23 cellular contexts compared by ENCODE assay signal in the genomic region with DNA sequence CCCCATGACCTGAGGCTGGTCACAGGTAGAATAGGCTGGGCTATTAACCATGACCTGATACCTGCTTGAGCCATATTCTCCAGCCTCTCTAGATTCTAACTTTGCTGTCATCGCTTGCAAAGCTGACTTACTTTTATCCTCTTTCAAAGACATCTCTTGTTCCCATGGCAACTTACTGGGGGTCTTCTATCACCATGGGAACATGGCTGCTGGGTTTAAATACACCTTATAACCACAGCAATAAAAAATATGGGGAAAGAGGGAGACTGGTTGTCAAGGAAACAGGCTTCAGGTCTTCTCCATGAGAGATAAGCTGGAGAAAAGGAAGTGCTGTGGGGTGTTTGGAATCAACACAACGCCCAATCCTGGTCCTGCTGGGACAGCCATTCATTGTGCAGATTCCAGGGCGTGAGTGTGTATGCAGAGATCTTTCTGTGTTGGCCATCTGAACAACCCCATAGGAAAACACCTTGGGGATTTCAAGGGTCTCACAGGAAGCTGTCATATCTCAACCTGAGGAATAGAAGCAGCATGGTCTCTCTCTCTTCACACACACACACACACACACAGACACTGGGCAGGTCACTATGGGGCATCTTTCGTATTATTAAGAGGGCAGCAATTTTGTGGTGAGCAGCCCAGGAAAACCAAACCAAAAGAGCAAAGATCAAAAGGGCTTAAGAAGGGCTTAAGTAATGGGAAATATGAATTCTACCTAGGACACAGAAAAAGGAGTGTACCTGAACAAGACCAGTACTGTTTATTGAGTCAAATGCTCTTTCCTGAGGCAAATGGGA.
DNase-seq lines count a peak whose midpoint lies in the region; ATAC-seq and TF ChIP-seq lines count a peak whose summit lies in the region.
"Had no signal": no experiment of that assay in that cellular context is flagged by ENCODE, and none has a peak within 500 bp of the region (broad histone marks: within the 10 kb centered on the region; RNA-seq: fewer than 3 reads in every experiment).

No MANE protein-coding gene starts in this region.

- TF ChIP-seq CTCF in esophagus muscularis mucosa (IDR thresholded peaks at IDR 0.05) (no peak), MCF 10A (IDR thresholded peaks at IDR 0.05; ENCODE audit: unreplicated experiment) (no peak), ovary (IDR thresholded peaks at IDR 0.05) (no peak)

- TF ChIP-seq POLR2A in esophagus muscularis mucosa (IDR thresholded peaks at IDR 0.05; ENCODE audit: low read depth) (no peak), ovary (IDR thresholded peaks at IDR 0.05) (no peak)

- H3K9me3 Mint-ChIP-seq in MCF 10A (ENCODE audit: unreplicated experiment), result no peaks in the 10 kb centered on the region
- H3K9me3 Mint-ChIP-seq in activated naive CD8-positive, alpha-beta T cell treated with anti-CD3 and anti-CD28 coated beads for 36 hours, result no peaks in the 10 kb centered on the region
- H3K9me3 Mint-ChIP-seq: CD8-positive, alpha-beta memory T cell; T-helper 1 cell treated with Interleukin-12 subunit alpha and Interleukin-12 subunit beta and Interleukin-4 antibody, amounts not matched to agents 30 μg/mL and 1 μg/mL, for 36 hours had no signal

- TF ChIP-seq EP300 in esophagus muscularis mucosa (IDR thresholded peaks at IDR 0.05), result no peak
- no peak for TF ChIP-seq EP300 in ovary (IDR thresholded peaks at IDR 0.05)

- no peaks in the 10 kb centered on the region for H3K36me3 Mint-ChIP-seq in MCF 10A (ENCODE audit: insufficient read depth, unreplicated experiment)
- H3K36me3 Mint-ChIP-seq in activated naive CD8-positive, alpha-beta T cell treated with anti-CD3 and anti-CD28 coated beads for 36 hours, result no peaks in the 10 kb centered on the region
- H3K36me3 Mint-ChIP-seq: CD8-positive, alpha-beta memory T cell had no signal

- H3K4me3 Mint-ChIP-seq in MCF 10A (ENCODE audit: unreplicated experiment), result no peak overlapping the region
- no peak overlapping the region for H3K4me3 Mint-ChIP-seq in activated naive CD8-positive, alpha-beta T cell treated with anti-CD3 and anti-CD28 coated beads for 36 hours
- H3K4me3 Mint-ChIP-seq: CD8-positive, alpha-beta memory T cell; T-helper 1 cell treated with Interleukin-12 subunit alpha and Interleukin-12 subunit beta and Interleukin-4 antibody, amounts not matched to agents 30 μg/mL and 1 μg/mL, for 36 hours had no signal

- H3K27me3 Mint-ChIP-seq in MCF 10A (ENCODE audit: insufficient read depth, unreplicated experiment), result no peaks in the 10 kb centered on the region
- peaks cover 13% of the 10 kb centered on the region for H3K27me3 Mint-ChIP-seq in activated naive CD8-positive, alpha-beta T cell treated with anti-CD3 and anti-CD28 coated beads for 36 hours

- no peaks in the 10 kb centered on the region for H3K36me3 ChIP-seq in esophagus muscularis mucosa
- H3K36me3 ChIP-seq in ovary, result no peaks in the 10 kb centered on the region

- H3K27ac ChIP-seq in esophagus muscularis mucosa (replicated peaks in 1 of 4) (no peak overlapping the region), ovary (no peak overlapping the region)
- H3K27ac ChIP-seq: HL-60 had no signal

- H3K4me3 ChIP-seq in esophagus muscularis mucosa, result no peak overlapping the region
- no peak overlapping the region for H3K4me3 ChIP-seq in ovary

- H3K9me3 ChIP-seq in esophagus muscularis mucosa (no peaks in the 10 kb centered on the region), ovary (no peaks in the 10 kb centered on the region)

- H3K27me3 ChIP-seq in esophagus muscularis mucosa, result no peaks in the 10 kb centered on the region
- H3K27me3 ChIP-seq in ovary, result no peaks in the 10 kb centered on the region

- WGBS in esophagus muscularis mucosa, result 94% methylated on average over 4 of the region's 4 CpGs
- 85 to 93% (median 88%) methylated on average over 4 of the region's 4 CpGs for WGBS in ovary, 3 donors

- no TSS peak for BruUV-seq in MCF 10A (replicated peaks; lab: Mats Ljungman, UMichigan)

- CTCF ChIA-PET in MCF 10A (lab: Yijun Ruan, JAX), result interaction anchor here (0.6 kb wide), 2 partner anchors 28 to 73 kb away, joined by 3 to 4 read pairs; no protein-coding TSS in a partner anchor

- H3K4me1 ChIP-seq in esophagus muscularis mucosa (peaks cover 11 to 24% (median 23%) of the 10 kb centered on the region in 4 donors), ovary (ENCODE audit: insufficient read depth) (no peaks in the 10 kb centered on the region)

- POLR2A ChIA-PET in MCF 10A (lab: Yijun Ruan, JAX), result interaction anchor here (0.6 to 2.2 kb wide), 2 partner anchors 23 to 41 kb away, joined by 3 to 6 read pairs; no protein-coding TSS in a partner anchor

- intact Hi-C loops in esophagus muscularis mucosa (cut with DNase I) (no loop called here), MCF 10A (cut with micrococcal nuclease) (no loop called here), ovary (cut with DNase I) (no loop called here)

- DNase-seq in NCI-H2227 (lab: John Stamatoyannopoulos, UW; ENCODE audit: unreplicated experiment) (peak; percentile 46), NCI-H2227 treated with DMSO at 0.1 percent for 48 hours (lab: John Stamatoyannopoulos, UW) (no peak), SW480 (ENCODE audit: low spot score) (peak; percentile 95), esophagus muscularis mucosa (ENCODE audit: extremely low spot score) (peak; percentile 77), MCF 10A (ENCODE audit: unreplicated experiment) (no peak), ovary (no peak)
- no peak for DNase-seq in activated naive CD8-positive, alpha-beta T cell treated with anti-CD3 and anti-CD28 coated beads for 36 hours
- DNase-seq: 8988T; C1 segment of cervical spinal cord; CD8-positive, alpha-beta memory T cell; DMS53; GDM1; H7; KG1; MV-4-11; NCI-H1105 treated with DMSO at 0.1 percent for 48 hours; NCI-H1694 treated with DMSO at 0.1 percent for 48 hours; NCI-H2081 treated with DMSO at 0.1 percent for 48 hours; NCI-H226; Right ventricle myocardium superior had no signal

- ATAC-seq in GM19324 (IDR thresholded peaks at IDR 0.05; ENCODE audit: low FRiP score, unreplicated experiment), result no peak

- peaks cover 29% of the 10 kb centered on the region for H3K4me1 Mint-ChIP-seq in MCF 10A (ENCODE audit: insufficient read depth, unreplicated experiment)
- no peaks in the 10 kb centered on the region for H3K4me1 Mint-ChIP-seq in activated naive CD8-positive, alpha-beta T cell treated with anti-CD3 and anti-CD28 coated beads for 36 hours
- H3K4me1 Mint-ChIP-seq: CD8-positive, alpha-beta memory T cell had no signal

- H3K27ac Mint-ChIP-seq in MCF 10A (ENCODE audit: low read depth, unreplicated experiment), result no peak overlapping the region
- no peak overlapping the region for H3K27ac Mint-ChIP-seq in activated naive CD8-positive, alpha-beta T cell treated with anti-CD3 and anti-CD28 coated beads for 36 hours
- H3K27ac Mint-ChIP-seq: CD8-positive, alpha-beta memory T cell; T-helper 1 cell treated with Interleukin-12 subunit alpha and Interleukin-12 subunit beta and Interleukin-4 antibody, amounts not matched to agents 30 μg/mL and 1 μg/mL, for 36 hours had no signal

Comparison
In these comparisons a context has a peak if more than half of its experiments do, and no peak if none do; other contexts are left out.
1. DNase-seq: peak in NCI-H2227 (single experiment), SW480 (single experiment) and esophagus muscularis mucosa (single experiment); none in NCI-H2227 treated with DMSO at 0.1 percent for 48 hours (single experiment), MCF 10A (single experiment), activated naive CD8-positive, alpha-beta T cell treated with anti-CD3 and anti-CD28 coated beads for 36 hours (single experiment) and ovary (0 of 5).